Comparison of ENCODE assay signal across 36 cellular contexts in genomic region chr12:91551242-91551641, GRCh38.
"Had no signal": no experiment of that assay in that cellular context is flagged by ENCODE, and none has a peak within 500 bp of the region (broad histone marks: within the 10 kb centered on the region; RNA-seq: fewer than 3 reads in every experiment).

No MANE protein-coding gene starts in this region.

- H3K27me3 Mint-ChIP-seq: activated naive CD4-positive, alpha-beta T cell treated with anti-CD3 and anti-CD28 coated beads, Interleukin-2, amount 10 ng/mL, durations not matched to agents 7 days and 5 days; activated naive CD8-positive, alpha-beta T cell treated with anti-CD3 and anti-CD28 coated beads for 36 hours; activated naive CD8-positive, alpha-beta T cell treated with anti-CD3 and anti-CD28 coated beads, Interleukin-2, amount 10 ng/mL, durations not matched to agents 7 days and 5 days; brain had no signal

- H3K4me3 ChIP-seq: adrenal gland, ascending aorta, body of pancreas, breast epithelium, cardiac muscle cell had no signal

- ATAC-seq: activated naive CD4-positive, alpha-beta T cell treated with anti-CD3 and anti-CD28 coated beads, Interleukin-2, amount 50 U/mL, for 72 hours; activated naive CD8-positive, alpha-beta T cell treated with anti-CD3 and anti-CD28 coated beads, Interleukin-2, amount 50 U/mL, for 24 hours; activated T-cell treated with anti-CD3 and anti-CD28 coated beads, Interleukin-2, amount 50 U/mL, for 4 hours; activated T-cell treated with anti-CD3 and anti-CD28 coated beads, Interleukin-2, amount 50 U/mL, for 72 hours; activated T-helper 17 cell treated with anti-CD3 and anti-CD28 coated beads, Interleukin-2, amount 50 U/mL, for 72 hours; body of pancreas had no signal

- H3K27ac Mint-ChIP-seq: activated naive CD4-positive, alpha-beta T cell treated with anti-CD3 and anti-CD28 coated beads for 36 hours; activated naive CD4-positive, alpha-beta T cell treated with anti-CD3 and anti-CD28 coated beads, Interleukin-2, amount 10 ng/mL, durations not matched to agents 7 days and 5 days; activated naive CD4-positive, alpha-beta T cell treated with anti-CD3 and anti-CD28 coated beads, Interleukin-2, amount 50 U/mL, for 24 hours; activated naive CD4-positive, alpha-beta T cell treated with anti-CD3 and anti-CD28 coated beads, Interleukin-2, amount 50 U/mL, for 72 hours; activated naive CD8-positive, alpha-beta T cell; activated naive CD8-positive, alpha-beta T cell treated with anti-CD3 and anti-CD28 coated beads for 36 hours; activated naive CD8-positive, alpha-beta T cell treated with anti-CD3 and anti-CD28 coated beads, Interleukin-2, amount 10 ng/mL, durations not matched to agents 7 days and 5 days; activated naive CD8-positive, alpha-beta T cell treated with anti-CD3 and anti-CD28 coated beads, Interleukin-2, amount 50 U/mL, for 24 hours; activated T-cell treated with anti-CD3 and anti-CD28 coated beads, Interleukin-2, amount 50 U/mL, for 24 hours; activated T-cell treated with anti-CD3 and anti-CD28 coated beads, Interleukin-2, amount 50 U/mL, for 72 hours; activated T-helper 1 cell treated with anti-CD3 and anti-CD28 coated beads, Interleukin-12 subunit alpha, Interleukin-12 subunit beta, Interleukin-2, Interleukin-4 antibody, amounts not matched to agents 30 ng/mL and 10 ng/mL and 1 ng/mL, durations not matched to agents 14 hours and 24 hours and 36 hours; activated T-helper 17 cell treated with anti-CD3 and anti-CD28 coated beads, Interleukin-2, amount 50 U/mL, for 72 hours; activated T-helper 2 cell treated with anti-CD3 and anti-CD28 coated beads, Interferon-gamma antibody, Interleukin-2, Interleukin-4, amounts not matched to agents 10 μg/mL and 5 μg/mL and 100 μg/mL, durations not matched to agents 14 hours and 24 hours and 36 hours; brain had no signal

- H3K4me3 Mint-ChIP-seq: activated naive CD4-positive, alpha-beta T cell treated with anti-CD3 and anti-CD28 coated beads for 36 hours; activated naive CD4-positive, alpha-beta T cell treated with anti-CD3 and anti-CD28 coated beads, Interleukin-2, amount 10 ng/mL, durations not matched to agents 7 days and 5 days; activated naive CD4-positive, alpha-beta T cell treated with anti-CD3 and anti-CD28 coated beads, Interleukin-2, amount 50 U/mL, for 24 hours; activated naive CD8-positive, alpha-beta T cell; activated naive CD8-positive, alpha-beta T cell treated with anti-CD3 and anti-CD28 coated beads for 36 hours; activated naive CD8-positive, alpha-beta T cell treated with anti-CD3 and anti-CD28 coated beads, Interleukin-2, amount 10 ng/mL, durations not matched to agents 7 days and 5 days; activated naive CD8-positive, alpha-beta T cell treated with anti-CD3 and anti-CD28 coated beads, Interleukin-2, amount 50 U/mL, for 24 hours; activated T-cell treated with anti-CD3 and anti-CD28 coated beads, Interleukin-2, amount 50 U/mL, for 24 hours; activated T-cell treated with anti-CD3 and anti-CD28 coated beads, Interleukin-2, amount 50 U/mL, for 4 hours; activated T-cell treated with anti-CD3 and anti-CD28 coated beads, Interleukin-2, amount 50 U/mL, for 72 hours; activated T-helper 1 cell treated with anti-CD3 and anti-CD28 coated beads, Interleukin-12 subunit alpha, Interleukin-12 subunit beta, Interleukin-2, Interleukin-4 antibody, amounts not matched to agents 30 ng/mL and 10 ng/mL and 1 ng/mL, durations not matched to agents 14 hours and 24 hours and 36 hours; activated T-helper 17 cell treated with anti-CD3 and anti-CD28 coated beads, Interleukin-2, amount 50 U/mL, for 72 hours; brain; central memory CD8-positive, alpha-beta T cell had no signal

- H3K27me3 ChIP-seq: adrenal gland, ascending aorta, body of pancreas, brain microvascular endothelial cell, breast epithelium, cardiac muscle cell had no signal

- H3K36me3 Mint-ChIP-seq: activated naive CD4-positive, alpha-beta T cell treated with anti-CD3 and anti-CD28 coated beads, Interleukin-2, amount 10 ng/mL, durations not matched to agents 7 days and 5 days had no signal

- DNase-seq: activated effector memory CD4-positive, alpha-beta T cell treated with anti-CD3 and anti-CD28 coated beads, Interleukin-2, amount 50 U/mL, for 16 hours; activated effector memory CD4-positive, alpha-beta T cell treated with Interleukin-2 at 50 U/mL for 16 hours; activated gamma-delta T cell; activated gamma-delta T cell treated with Interleukin-2 at 50 U/mL for 16 hours; activated naive CD4-positive, alpha-beta T cell; activated naive CD4-positive, alpha-beta T cell treated with anti-CD3 and anti-CD28 coated beads for 36 hours; activated naive CD4-positive, alpha-beta T cell treated with anti-CD3 and anti-CD28 coated beads, Interleukin-2, amount 10 ng/mL, durations not matched to agents 7 days and 5 days; activated naive CD4-positive, alpha-beta T cell treated with anti-CD3 and anti-CD28 coated beads, Interleukin-2, amount 50 U/mL, for 16 hours; activated naive CD4-positive, alpha-beta T cell treated with Interleukin-2 at 50 U/mL for 16 hours; activated naive CD8-positive, alpha-beta T cell treated with anti-CD3 and anti-CD28 coated beads for 36 hours; activated naive CD8-positive, alpha-beta T cell treated with anti-CD3 and anti-CD28 coated beads, Interleukin-2, amount 10 ng/mL, durations not matched to agents 7 days and 5 days; activated naive CD8-positive, alpha-beta T cell treated with anti-CD3 and anti-CD28 coated beads, Interleukin-2, amount 50 U/mL, for 24 hours; activated T-cell treated with anti-CD3 and anti-CD28 coated beads for 4 hours; activated T-cell treated with anti-CD3 and anti-CD28 coated beads, Interleukin-2, amount 50 U/mL, for 1 hour; activated T-cell treated with anti-CD3 and anti-CD28 coated beads, Interleukin-2, amount 50 U/mL, for 24 hours; activated T-cell treated with anti-CD3 and anti-CD28 coated beads, Interleukin-2, amount 50 U/mL, for 4 hours; activated T-cell treated with anti-CD3 and anti-CD28 coated beads, Interleukin-2, amount 50 U/mL, for 48 hours; activated T-cell treated with anti-CD3 and anti-CD28 coated beads, Interleukin-2, amount 50 U/mL, for 72 hours; brain microvascular endothelial cell; central memory CD4-positive, alpha-beta T cell; cerebellar nuclear complex had no signal

- H3K9me3 ChIP-seq: adrenal gland, ascending aorta, body of pancreas had no signal

- FAIRE-seq: astrocyte, bronchial epithelial cell had no signal

- H3K27ac ChIP-seq: adrenal gland, ascending aorta, body of pancreas, brain microvascular endothelial cell, breast epithelium, cardiac muscle cell had no signal

- H3K4me1 ChIP-seq: ascending aorta, body of pancreas, breast epithelium had no signal

- H3K36me3 ChIP-seq: adrenal gland, ascending aorta, brain microvascular endothelial cell, breast epithelium, cardiac muscle cell had no signal

- H3K9me3 Mint-ChIP-seq: activated naive CD4-positive, alpha-beta T cell treated with anti-CD3 and anti-CD28 coated beads, Interleukin-2, amount 10 ng/mL, durations not matched to agents 7 days and 5 days; activated T-helper 1 cell treated with anti-CD3 and anti-CD28 coated beads, Interleukin-12 subunit alpha, Interleukin-12 subunit beta, Interleukin-2, Interleukin-4 antibody, amounts not matched to agents 30 ng/mL and 10 ng/mL and 1 ng/mL, durations not matched to agents 14 hours and 24 hours and 36 hours; activated T-helper 2 cell treated with anti-CD3 and anti-CD28 coated beads, Interferon-gamma antibody, Interleukin-2, Interleukin-4, amounts not matched to agents 10 μg/mL and 5 μg/mL and 100 μg/mL, durations not matched to agents 14 hours and 24 hours and 36 hours had no signal

- H3K4me1 Mint-ChIP-seq: activated naive CD4-positive, alpha-beta T cell treated with anti-CD3 and anti-CD28 coated beads, Interleukin-2, amount 10 ng/mL, durations not matched to agents 7 days and 5 days; activated naive CD4-positive, alpha-beta T cell treated with anti-CD3 and anti-CD28 coated beads, Interleukin-2, amount 50 U/mL, for 24 hours; activated naive CD8-positive, alpha-beta T cell treated with anti-CD3 and anti-CD28 coated beads for 36 hours; activated naive CD8-positive, alpha-beta T cell treated with anti-CD3 and anti-CD28 coated beads, Interleukin-2, amount 10 ng/mL, durations not matched to agents 7 days and 5 days; activated naive CD8-positive, alpha-beta T cell treated with anti-CD3 and anti-CD28 coated beads, Interleukin-2, amount 50 U/mL, for 24 hours; activated T-helper 17 cell treated with anti-CD3 and anti-CD28 coated beads, Interleukin-2, amount 50 U/mL, for 72 hours; central memory CD8-positive, alpha-beta T cell had no signal
